In the genomic region with DNA sequence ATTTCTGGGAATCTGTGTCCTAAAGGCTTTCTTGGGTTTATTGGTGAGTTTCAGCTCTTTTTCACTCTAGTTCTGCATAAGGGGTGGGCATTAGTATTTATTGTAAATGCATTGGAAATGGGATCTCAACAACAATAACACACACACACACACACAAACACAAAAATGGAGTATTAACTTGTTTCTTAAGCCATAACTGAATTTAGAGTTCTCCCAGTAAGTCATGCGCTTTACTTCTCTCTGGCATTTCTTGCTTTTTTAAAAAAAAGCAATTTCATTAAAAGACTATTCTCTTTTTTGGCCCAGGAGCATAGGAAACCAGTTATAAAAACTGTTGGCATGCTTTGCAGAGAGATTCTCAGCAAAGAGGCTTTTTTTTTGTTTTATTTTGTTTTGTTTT, we compare ENCODE assay signal across 11 cellular contexts.
DNase-seq lines count a peak whose midpoint lies in the region; ATAC-seq and TF ChIP-seq lines count a peak whose summit lies in the region.
"Had no signal": no experiment of that assay in that cellular context is flagged by ENCODE, and none has a peak within 500 bp of the region (broad histone marks: within the 10 kb centered on the region; RNA-seq: fewer than 3 reads in every experiment).

No MANE protein-coding gene starts in this region.

- peaks cover 39 to 51% of the 10 kb centered on the region in 2 donors for H3K4me1 ChIP-seq in thyroid gland
- H3K4me1 ChIP-seq in Caco-2: peaks cover 30% of the 10 kb centered on the region
- peaks cover 0 to 12% of the 10 kb centered on the region in 2 donors for H3K4me1 ChIP-seq in naive thymus-derived CD4-positive, alpha-beta T cell (ENCODE audit: control insufficient read depth in 2 of 2, insufficient read depth in 2 of 2, low read length in 2 of 2)

- H3K27me3 ChIP-seq in thyroid gland (no peaks in the 10 kb centered on the region), Caco-2 (replicated peaks; ENCODE audit: control insufficient read depth, insufficient read depth, low read length) (no peaks in the 10 kb centered on the region; the same call in 1 of the 2 replicates)
- no peaks in the 10 kb centered on the region for H3K27me3 ChIP-seq in naive thymus-derived CD4-positive, alpha-beta T cell (ENCODE audit: control insufficient read depth in 2 of 2, insufficient read depth in 2 of 2, low read length in 2 of 2)
- H3K27me3 ChIP-seq: adrenal gland had no signal

- WGBS in thyroid gland, 2 donors: 83 to 85% methylated on average over 1 of the region's 1 CpG

- H3K27ac ChIP-seq in thyroid gland: peak overlapping the region; percentile 10 to 76 (median 75)
- H3K27ac ChIP-seq in naive thymus-derived CD4-positive, alpha-beta T cell (ENCODE audit: low read depth, low read length): no peak overlapping the region

- CTCF ChIA-PET in WTC11 (lab: Charles Lee) (interaction anchor here (0.7 to 2.6 kb wide), 13 partner anchors 16 to 529 kb away, joined by 3 to 13 read pairs (median 4); no protein-coding TSS in a partner anchor), Caco-2 (lab: Charles Lee) (interaction anchor here (1.1 kb wide), 1 partner anchor 362 kb away, joined by 3 read pairs; no protein-coding TSS in a partner anchor)
- CTCF ChIA-PET in naive thymus-derived CD4-positive, alpha-beta T cell (lab: Charles Lee): interaction anchor here (0.5 to 5.2 kb wide), 8 partner anchors 9 to 611 kb away, joined by 3 to 26 read pairs (median 3); no protein-coding TSS in a partner anchor

- H3K4me3 ChIP-seq in thyroid gland (replicated peaks in 1 of 3) (no peak overlapping the region), Caco-2 (ENCODE audit: low read depth, low read length) (no peak overlapping the region)
- no peak overlapping the region for H3K4me3 ChIP-seq in naive thymus-derived CD4-positive, alpha-beta T cell (ENCODE audit: low read length)
- H3K4me3 ChIP-seq: adrenal gland had no signal

- ATAC-seq in WTC11 (no peak), memory B cell (ENCODE audit: low read depth) (no peak)
- ATAC-seq in naive thymus-derived CD4-positive, alpha-beta T cell: no peak

- H3K4me1 Mint-ChIP-seq in activated naive CD4-positive, alpha-beta T cell treated with anti-CD3 and anti-CD28 coated beads, Interleukin-2, amount 50 U/mL, for 24 hours: peaks cover 41% of the 10 kb centered on the region
- H3K4me1 Mint-ChIP-seq in WTC11 (peaks cover 57% of the 10 kb centered on the region), memory B cell (peaks cover 41% of the 10 kb centered on the region), Caco-2 (ENCODE audit: low read depth, unreplicated experiment) (peaks cover 25% of the 10 kb centered on the region)
- H3K4me1 Mint-ChIP-seq in naive thymus-derived CD4-positive, alpha-beta T cell: peaks cover 11 to 52% (median 30%) of the 10 kb centered on the region in 7 donors

- H3K9me3 Mint-ChIP-seq in activated naive CD4-positive, alpha-beta T cell treated with anti-CD3 and anti-CD28 coated beads, Interleukin-2, amount 50 U/mL, for 24 hours: no peaks in the 10 kb centered on the region
- H3K9me3 Mint-ChIP-seq in WTC11 (no peaks in the 10 kb centered on the region), memory B cell (no peaks in the 10 kb centered on the region), Caco-2 (ENCODE audit: unreplicated experiment) (no peaks in the 10 kb centered on the region)
- no peaks in the 10 kb centered on the region for H3K9me3 Mint-ChIP-seq in naive thymus-derived CD4-positive, alpha-beta T cell
- H3K9me3 Mint-ChIP-seq: activated CD4-positive, alpha-beta memory T cell treated with anti-CD3 and anti-CD28 coated beads, Interleukin-2, amount 10 ng/mL, durations not matched to agents 7 days and 5 days had no signal

- H3K36me3 ChIP-seq in thyroid gland: no peaks in the 10 kb centered on the region
- no peaks in the 10 kb centered on the region for H3K36me3 ChIP-seq in Caco-2 (ENCODE audit: control insufficient read depth, insufficient read depth, low read length)
- no peaks in the 10 kb centered on the region for H3K36me3 ChIP-seq in naive thymus-derived CD4-positive, alpha-beta T cell (ENCODE audit: control insufficient read depth in 2 of 3, insufficient read depth in 3 of 3, low read length in 3 of 3)
- H3K36me3 ChIP-seq: adrenal gland had no signal

- H3K9me3 ChIP-seq in thyroid gland (no peaks in the 10 kb centered on the region), Caco-2 (no peaks in the 10 kb centered on the region)
- H3K9me3 ChIP-seq in naive thymus-derived CD4-positive, alpha-beta T cell (ENCODE audit: control insufficient read depth in 2 of 3, low read length in 3 of 3): no peaks in the 10 kb centered on the region
- H3K9me3 ChIP-seq: adrenal gland had no signal

- intact Hi-C loops in thyroid gland (cut with DNase I) (loop anchor here (5.0 kb wide), 1 partner anchor 364 kb away; no protein-coding TSS in a partner anchor), Caco-2 (cut with micrococcal nuclease; ENCODE audit: unreplicated experiment) (no loop called here)
- intact Hi-C loops in naive thymus-derived CD4-positive, alpha-beta T cell (cut with micrococcal nuclease): loop anchor here (2.0 to 10.0 kb wide), 8 partner anchors 27 to 1699 kb away; no protein-coding TSS in a partner anchor

- POLR2A ChIA-PET in WTC11 (lab: Charles Lee) (interaction anchor here (1.0 kb wide), 1 partner anchor 379 kb away, joined by 3 read pairs; no protein-coding TSS in a partner anchor), Caco-2 (lab: Charles Lee) (no interaction called here)
- POLR2A ChIA-PET in naive thymus-derived CD4-positive, alpha-beta T cell (lab: Charles Lee): interaction anchor here (0.9 to 1.1 kb wide), 2 partner anchors 9 to 233 kb away, joined by 3 read pairs; no protein-coding TSS in a partner anchor

- H3K36me3 Mint-ChIP-seq in activated naive CD4-positive, alpha-beta T cell treated with anti-CD3 and anti-CD28 coated beads, Interleukin-2, amount 50 U/mL, for 24 hours: no peaks in the 10 kb centered on the region
- H3K36me3 Mint-ChIP-seq in WTC11: no peaks in the 10 kb centered on the region
- H3K36me3 Mint-ChIP-seq in memory B cell: no peaks in the 10 kb centered on the region
- no peaks in the 10 kb centered on the region for H3K36me3 Mint-ChIP-seq in Caco-2 (ENCODE audit: insufficient read depth, unreplicated experiment)
- no peaks in the 10 kb centered on the region for H3K36me3 Mint-ChIP-seq in naive thymus-derived CD4-positive, alpha-beta T cell

- no peak for DNase-seq in activated naive CD4-positive, alpha-beta T cell treated with anti-CD3 and anti-CD28 coated beads, Interleukin-2, amount 50 U/mL, for 16 hours
- DNase-seq in WTC11 (ENCODE audit: low spot score) (no peak), memory B cell (ENCODE audit: low spot score in 2 of 2) (no peak), thyroid gland (no peak), Caco-2 (no peak), SW 1271 (lab: John Stamatoyannopoulos, UW) (no peak)
- no peak for DNase-seq in naive thymus-derived CD4-positive, alpha-beta T cell
- DNase-seq: activated CD4-positive, alpha-beta memory T cell treated with anti-CD3 and anti-CD28 coated beads, Interleukin-2, amount 10 ng/mL, durations not matched to agents 7 days and 5 days; NCI-H510A treated with DMSO at 0.1 percent for 48 hours had no signal

- no TSS peak for BruUV-seq in Caco-2 (replicated peaks; lab: Mats Ljungman, UMichigan)

- TF ChIP-seq CTCF in WTC11 (IDR thresholded peaks at IDR 0.05) (no peak), thyroid gland (IDR thresholded peaks at IDR 0.05) (no peak), Caco-2 (IDR thresholded peaks at IDR 0.05; ENCODE audit: insufficient read depth in 1 of 2, low read depth in 1 of 2, low read length in 1 of 2, severe bottlenecking in 1 of 2, unreplicated experiment in 1 of 2) (no peak)

- no peak for TF ChIP-seq POLR2A in thyroid gland (IDR thresholded peaks at IDR 0.05)

- H3K27me3 Mint-ChIP-seq in activated naive CD4-positive, alpha-beta T cell treated with anti-CD3 and anti-CD28 coated beads, Interleukin-2, amount 50 U/mL, for 24 hours: no peaks in the 10 kb centered on the region
- H3K27me3 Mint-ChIP-seq in WTC11 (ENCODE audit: low read depth) (no peaks in the 10 kb centered on the region), memory B cell (no peaks in the 10 kb centered on the region), Caco-2 (ENCODE audit: insufficient read depth, unreplicated experiment) (no peaks in the 10 kb centered on the region)
- H3K27me3 Mint-ChIP-seq in naive thymus-derived CD4-positive, alpha-beta T cell: no peaks in the 10 kb centered on the region
- H3K27me3 Mint-ChIP-seq: activated CD4-positive, alpha-beta memory T cell treated with anti-CD3 and anti-CD28 coated beads, Interleukin-2, amount 10 ng/mL, durations not matched to agents 7 days and 5 days had no signal

- no peak overlapping the region for H3K4me3 Mint-ChIP-seq in activated naive CD4-positive, alpha-beta T cell treated with anti-CD3 and anti-CD28 coated beads, Interleukin-2, amount 50 U/mL, for 24 hours
- H3K4me3 Mint-ChIP-seq in WTC11: no peak overlapping the region
- peak overlapping the region; percentile 71 for H3K4me3 Mint-ChIP-seq in memory B cell
- no peak overlapping the region for H3K4me3 Mint-ChIP-seq in Caco-2 (ENCODE audit: unreplicated experiment)
- H3K4me3 Mint-ChIP-seq in naive thymus-derived CD4-positive, alpha-beta T cell: peak overlapping the region in 2 of 10 donors; percentile 25 to 62
- H3K4me3 Mint-ChIP-seq: activated CD4-positive, alpha-beta memory T cell treated with anti-CD3 and anti-CD28 coated beads, Interleukin-2, amount 10 ng/mL, durations not matched to agents 7 days and 5 days had no signal

- H3K27ac Mint-ChIP-seq in activated naive CD4-positive, alpha-beta T cell treated with anti-CD3 and anti-CD28 coated beads, Interleukin-2, amount 50 U/mL, for 24 hours: peak overlapping the region; percentile 32
- H3K27ac Mint-ChIP-seq in WTC11 (peak overlapping the region; percentile 80), memory B cell (peak overlapping the region; percentile 93), Caco-2 (ENCODE audit: unreplicated experiment) (no peak overlapping the region)
- H3K27ac Mint-ChIP-seq in naive thymus-derived CD4-positive, alpha-beta T cell: peak overlapping the region in 4 of 9 donors; percentile 6 to 66 (median 36)
- H3K27ac Mint-ChIP-seq: activated CD4-positive, alpha-beta memory T cell treated with anti-CD3 and anti-CD28 coated beads, Interleukin-2, amount 10 ng/mL, durations not matched to agents 7 days and 5 days had no signal

TF ChIP-seq in WTC11, 78 proteins besides CTCF, POLR2A, EP300 and RAD21 (continues in another document):
- TF ChIP-seq, protein P1, sequence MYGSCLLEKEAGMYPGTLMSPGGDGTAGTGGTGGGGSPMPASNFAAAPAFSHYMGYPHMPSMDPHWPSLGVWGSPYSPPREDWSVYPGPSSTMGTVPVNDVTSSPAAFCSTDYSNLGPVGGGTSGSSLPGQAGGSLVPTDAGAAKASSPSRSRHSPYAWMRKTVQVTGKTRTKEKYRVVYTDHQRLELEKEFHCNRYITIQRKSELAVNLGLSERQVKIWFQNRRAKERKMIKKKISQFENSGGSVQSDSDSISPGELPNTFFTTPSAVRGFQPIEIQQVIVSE (CRISPR knock-in tag; IDR thresholded peaks at IDR 0.05; ENCODE audit: borderline replicate concordance): no peak
- TF ChIP-seq PRRX2 (CRISPR knock-in tag; IDR thresholded peaks at IDR 0.05): no peak
- TF ChIP-seq GTF2I (CRISPR knock-in tag; conservative IDR thresholded peaks at IDR 0.05): no peak
- TF ChIP-seq, protein P2, sequence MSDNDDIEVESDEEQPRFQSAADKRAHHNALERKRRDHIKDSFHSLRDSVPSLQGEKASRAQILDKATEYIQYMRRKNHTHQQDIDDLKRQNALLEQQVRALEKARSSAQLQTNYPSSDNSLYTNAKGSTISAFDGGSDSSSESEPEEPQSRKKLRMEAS (CRISPR knock-in tag; IDR thresholded peaks at IDR 0.05): no peak
